In genomic region chr5:10315824-10316509, GRCh38 we compare ENCODE assay signal across 1 cellular context.
A peak's percentile ranks its signal among the peaks of the same experiment; 100 is the strongest.
TF ChIP-seq lines count a peak whose summit lies in the region.

No MANE protein-coding gene starts in this region.

TF ChIP-seq in HepG2, 621 proteins besides CTCF, POLR2A, EP300 and RAD21 (continued from another document):
- TF ChIP-seq ZNF407 (CRISPR knock-in tag; IDR thresholded peaks at IDR 0.05; ENCODE audit: not compliant biosample characterization) (no peak), IKZF4 (CRISPR knock-in tag; IDR thresholded peaks at IDR 0.05; ENCODE audit: borderline replicate concordance, low read depth, not compliant biosample characterization) (no peak), SP2 (CRISPR knock-in tag; IDR thresholded peaks at IDR 0.05) (peak; percentile 73), CEBPG (CRISPR knock-in tag; IDR thresholded peaks at IDR 0.05) (no peak), ZNF446 (CRISPR knock-in tag; IDR thresholded peaks at IDR 0.05) (no peak), ZNF282 (IDR thresholded peaks at IDR 0.05; ENCODE audit: partially characterized antibody) (no peak), CENPX (CRISPR knock-in tag; IDR thresholded peaks at IDR 0.05) (no peak), ZNF263 (CRISPR knock-in tag; IDR thresholded peaks at IDR 0.05) (no peak), ERF (CRISPR knock-in tag; IDR thresholded peaks at IDR 0.05) (no peak), ZBTB14 (CRISPR knock-in tag; IDR thresholded peaks at IDR 0.05) (no peak), GABPB1 (CRISPR knock-in tag; IDR thresholded peaks at IDR 0.05) (peak; percentile 68), SMAD3 (CRISPR knock-in tag; IDR thresholded peaks at IDR 0.05) (no peak)
